Comparison of ENCODE assay signal across 15 cellular contexts in the genomic region with DNA sequence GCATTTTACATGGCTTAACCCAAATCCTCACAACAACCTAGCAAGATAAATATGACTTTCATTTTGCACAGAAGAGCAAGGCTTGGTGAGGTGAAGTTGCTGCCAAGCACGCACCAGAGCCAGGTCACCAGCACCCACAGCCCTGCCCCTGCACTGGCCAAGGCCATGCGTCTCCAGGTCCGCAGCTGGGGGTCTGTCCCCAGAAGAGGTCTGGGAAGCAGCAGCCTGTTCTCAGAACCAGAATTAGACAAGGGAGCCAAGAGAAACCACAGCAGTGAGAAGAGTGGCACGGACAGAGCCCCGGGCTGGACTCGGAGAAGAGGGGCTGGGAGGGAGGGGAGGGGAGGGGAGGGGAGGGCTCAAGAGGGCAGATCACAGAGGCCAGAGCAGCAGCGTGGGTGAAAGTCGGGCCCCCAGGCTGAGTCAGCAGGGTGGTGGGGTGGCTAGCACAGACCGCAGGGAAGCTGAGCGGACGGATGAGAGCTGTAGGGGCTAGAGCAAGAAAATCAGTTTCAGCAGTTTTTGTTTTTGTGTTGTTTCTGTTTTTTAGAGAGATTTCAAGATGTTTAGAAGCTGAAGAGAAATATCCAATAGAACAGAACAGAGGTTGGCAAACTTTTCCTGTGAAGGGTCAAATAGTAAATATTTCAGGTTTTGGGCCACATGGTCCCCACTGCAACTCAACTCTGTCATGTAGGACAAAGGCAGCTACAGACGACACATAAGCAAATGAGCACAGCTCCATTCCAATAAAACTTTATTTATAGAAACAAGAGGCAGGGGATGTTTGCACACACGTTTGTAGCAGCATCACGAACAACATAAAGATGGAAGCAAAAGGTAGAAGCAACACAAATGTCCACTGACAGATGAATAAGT. TPM values are rescaled to one million over a fixed set of nuclear protein-coding genes. Genes with fewer than 3 reads are reported as not detected.
DNase-seq lines count a peak whose midpoint lies in the region; ATAC-seq, FAIRE-seq and TF ChIP-seq lines count a peak whose summit lies in the region.
"Had no signal": no experiment of that assay in that cellular context is flagged by ENCODE, and none has a peak within 500 bp of the region (broad histone marks: within the 10 kb centered on the region; RNA-seq: fewer than 3 reads in every experiment).

No MANE protein-coding gene starts in this region.

- H3K4me1 Mint-ChIP-seq in activated CD4-positive, alpha-beta T cell treated with anti-CD3 and anti-CD28 coated beads, Interleukin-2, amount 10 ng/mL, durations not matched to agents 24 days and 14 days = peaks cover 34% of the 10 kb centered on the region
- peaks cover 47% of the 10 kb centered on the region for H3K4me1 Mint-ChIP-seq in activated CD4-positive, alpha-beta memory T cell treated with anti-CD3 and anti-CD28 coated beads, Interleukin-2, amount 10 ng/mL, durations not matched to agents 7 days and 5 days

- no peak for TF ChIP-seq EP300 in transverse colon (IDR thresholded peaks at IDR 0.05; ENCODE audit: low read depth)

- peak overlapping the region; percentile 73 for H3K4me3 Mint-ChIP-seq in activated CD4-positive, alpha-beta T cell treated with anti-CD3 and anti-CD28 coated beads, Interleukin-2, amount 10 ng/mL, durations not matched to agents 24 days and 14 days
- H3K4me3 Mint-ChIP-seq in activated CD4-positive, alpha-beta memory T cell treated with anti-CD3 and anti-CD28 coated beads, Interleukin-2, amount 10 ng/mL, durations not matched to agents 7 days and 5 days = peak overlapping the region; percentile 73

- no peak for ATAC-seq in HG02763 (IDR thresholded peaks at IDR 0.05; ENCODE audit: unreplicated experiment)

- CTCF ChIA-PET in activated CD4-positive, alpha-beta memory T cell treated with anti-CD3 and anti-CD28 coated beads, Interleukin-2, amount 10 ng/mL, durations not matched to agents 7 days and 5 days (lab: Charles Lee) = interaction anchor here (1.2 kb wide), 1 partner anchor 40 kb away, joined by 3 read pairs; a partner anchor contains a TSS

- in situ Hi-C loops in transverse colon (cut with MboI; ENCODE audit: low pct_ligation_motif_present in 1 of 4, low pct_unique_long_range_greater_than_20kb in 1 of 4, low sequenced_read_pairs in 3 of 4) = no loop called here

- peak overlapping the region; percentile 45 for H3K4me3 ChIP-seq in effector memory CD4-positive, alpha-beta T cell (ENCODE audit: insufficient read depth, low read depth, low read length, poor library complexity, severe bottlenecking)
- H3K4me3 ChIP-seq in small intestine (ENCODE audit: low read depth in 1 of 2, low read length in 2 of 2) (no peak overlapping the region), transverse colon (no peak overlapping the region)
- H3K4me3 ChIP-seq: colonic mucosa, thyroid gland had no signal

- DNase-seq in activated CD4-positive, alpha-beta T cell treated with anti-CD3 and anti-CD28 coated beads, Interleukin-2, amount 10 ng/mL, durations not matched to agents 24 days and 14 days = no peak
- DNase-seq in activated CD4-positive, alpha-beta T cell treated with anti-CD3 and anti-CD28 coated beads, Interleukin-2, amount 50 U/mL, for 1 hour = no peak
- DNase-seq in activated CD4-positive, alpha-beta memory T cell treated with anti-CD3 and anti-CD28 coated beads, Interleukin-2, amount 10 ng/mL, durations not matched to agents 7 days and 5 days = peak; percentile 37
- no peak for DNase-seq in effector memory CD4-positive, alpha-beta T cell
- DNase-seq in small intestine (no peak), transverse colon (no peak), HuH-7.5 (ENCODE audit: low spot score) (no peak)
- DNase-seq: activated CD4-positive, alpha-beta T cell treated with anti-CD3 and anti-CD28 coated beads for 1 hour; colonic mucosa; KBM-7; NCI-H1417; OCI-M1; thyroid gland had no signal

- peaks cover 40% of the 10 kb centered on the region for H3K36me3 Mint-ChIP-seq in activated CD4-positive, alpha-beta T cell treated with anti-CD3 and anti-CD28 coated beads, Interleukin-2, amount 10 ng/mL, durations not matched to agents 24 days and 14 days (ENCODE audit: low read depth)
- H3K36me3 Mint-ChIP-seq in activated CD4-positive, alpha-beta memory T cell treated with anti-CD3 and anti-CD28 coated beads, Interleukin-2, amount 10 ng/mL, durations not matched to agents 7 days and 5 days (ENCODE audit: low read depth) = peaks cover 42% of the 10 kb centered on the region

- peak overlapping the region; percentile 74 for H3K27ac ChIP-seq in effector memory CD4-positive, alpha-beta T cell (ENCODE audit: insufficient read depth, low read length, poor library complexity, severe bottlenecking)
- H3K27ac ChIP-seq in small intestine (ENCODE audit: low read depth in 1 of 2, low read length in 1 of 2) = peak overlapping the region; percentile 25 to 70
- H3K27ac ChIP-seq in transverse colon = peak overlapping the region in 2 of 4 donors; percentile 35 to 36
- H3K27ac ChIP-seq: colonic mucosa, thyroid gland had no signal

- 79 to 88% (median 85%) methylated on average over 14 of the region's 14 CpGs for WGBS in small intestine, 3 donors
- 67 to 88% methylated on average over 3 to 14 of the region's 14 CpGs for WGBS in transverse colon (ENCODE audit: low coverage in 1 of 2), 2 donors

- FAIRE-seq in small intestine (lab: Jason Lieb, UNC) = no peak
- FAIRE-seq: A204.1 had no signal

- intact Hi-C loops in activated CD4-positive, alpha-beta T cell treated with anti-CD3 and anti-CD28 coated beads, Interleukin-2, amount 10 ng/mL, durations not matched to agents 24 days and 14 days (cut with micrococcal nuclease) = no loop called here
- intact Hi-C loops in transverse colon (cut with DNase I; ENCODE audit: low total_unique reads) = no loop called here

- H3K27me3 ChIP-seq in effector memory CD4-positive, alpha-beta T cell (replicated peaks; ENCODE audit: control insufficient read depth, insufficient read depth, low read length, poor library complexity, severe bottlenecking) = no peaks in the 10 kb centered on the region
- H3K27me3 ChIP-seq in small intestine (ENCODE audit: control insufficient read depth in 2 of 2, insufficient read depth in 2 of 2, low read length in 2 of 2) = no peaks in the 10 kb centered on the region
- H3K27me3 ChIP-seq in transverse colon = no peaks in the 10 kb centered on the region
- H3K27me3 ChIP-seq: colonic mucosa, thyroid gland had no signal

- no peak for TF ChIP-seq POLR2A in transverse colon (IDR thresholded peaks at IDR 0.05)

- peaks cover 33% of the 10 kb centered on the region for H3K4me1 ChIP-seq in effector memory CD4-positive, alpha-beta T cell (ENCODE audit: control insufficient read depth, insufficient read depth, low read length, poor library complexity, severe bottlenecking)
- H3K4me1 ChIP-seq in small intestine (ENCODE audit: control insufficient read depth in 2 of 2, insufficient read depth in 1 of 2, low read depth in 1 of 2, low read length in 1 of 2) (no peaks in the 10 kb centered on the region), transverse colon (no peaks in the 10 kb centered on the region)
- H3K4me1 ChIP-seq: colonic mucosa, thyroid gland had no signal

- H3K9me3 ChIP-seq in effector memory CD4-positive, alpha-beta T cell (ENCODE audit: control insufficient read depth, low read length) = no peaks in the 10 kb centered on the region
- no peaks in the 10 kb centered on the region for H3K9me3 ChIP-seq in small intestine (ENCODE audit: control insufficient read depth, low read depth)
- no peaks in the 10 kb centered on the region for H3K9me3 ChIP-seq in transverse colon
- H3K9me3 ChIP-seq: colonic mucosa, thyroid gland had no signal

- peaks cover 8% of the 10 kb centered on the region for H3K9me3 Mint-ChIP-seq in activated CD4-positive, alpha-beta T cell treated with anti-CD3 and anti-CD28 coated beads, Interleukin-2, amount 10 ng/mL, durations not matched to agents 24 days and 14 days
- no peaks in the 10 kb centered on the region for H3K9me3 Mint-ChIP-seq in activated CD4-positive, alpha-beta memory T cell treated with anti-CD3 and anti-CD28 coated beads, Interleukin-2, amount 10 ng/mL, durations not matched to agents 7 days and 5 days

- no peak for TF ChIP-seq CTCF in transverse colon (IDR thresholded peaks at IDR 0.05)

- no peaks in the 10 kb centered on the region for H3K27me3 Mint-ChIP-seq in activated CD4-positive, alpha-beta T cell treated with anti-CD3 and anti-CD28 coated beads, Interleukin-2, amount 10 ng/mL, durations not matched to agents 24 days and 14 days
- no peaks in the 10 kb centered on the region for H3K27me3 Mint-ChIP-seq in activated CD4-positive, alpha-beta memory T cell treated with anti-CD3 and anti-CD28 coated beads, Interleukin-2, amount 10 ng/mL, durations not matched to agents 7 days and 5 days

- POLR2A ChIA-PET in activated CD4-positive, alpha-beta memory T cell treated with anti-CD3 and anti-CD28 coated beads, Interleukin-2, amount 10 ng/mL, durations not matched to agents 7 days and 5 days (lab: Charles Lee) = interaction anchor here (1.6 to 4.4 kb wide), 3 partner anchors 14 to 41 kb away, joined by 9 to 17 read pairs (median 10); a partner anchor contains a TSS

- H3K27ac Mint-ChIP-seq in activated CD4-positive, alpha-beta T cell treated with anti-CD3 and anti-CD28 coated beads, Interleukin-2, amount 10 ng/mL, durations not matched to agents 24 days and 14 days = peak overlapping the region; percentile 98
- H3K27ac Mint-ChIP-seq in activated CD4-positive, alpha-beta memory T cell treated with anti-CD3 and anti-CD28 coated beads, Interleukin-2, amount 10 ng/mL, durations not matched to agents 7 days and 5 days = peak overlapping the region; percentile 98

- H3K36me3 ChIP-seq in effector memory CD4-positive, alpha-beta T cell (ENCODE audit: control insufficient read depth, insufficient read depth, low read length) = peaks cover 9% of the 10 kb centered on the region
- H3K36me3 ChIP-seq in small intestine (ENCODE audit: control insufficient read depth in 2 of 2, insufficient read depth in 2 of 2, low read length in 2 of 2) = no peaks in the 10 kb centered on the region
- H3K36me3 ChIP-seq in transverse colon = no peaks in the 10 kb centered on the region
- H3K36me3 ChIP-seq: colonic mucosa, thyroid gland had no signal

RNA-seq across cellular contexts. Expression of a gene that starts 7.4 kb away (rescaled TPM):
- 39.3 and 43.9 TPM in 2 replicates for total RNA-seq in activated CD4-positive, alpha-beta T cell treated with anti-CD3 and anti-CD28 coated beads, Interleukin-2, amount 10 ng/mL, durations not matched to agents 24 days and 14 days
- total RNA-seq in activated CD4-positive, alpha-beta memory T cell treated with anti-CD3 and anti-CD28 coated beads, Interleukin-2, amount 10 ng/mL, durations not matched to agents 7 days and 5 days = 10 to 100 TPM; 41.5 to 45.4 TPM
- polyA plus RNA-seq in small intestine = 10 to 100 TPM; 25.3 to 31.6 (median 28.5) TPM
- total RNA-seq in transverse colon = 100 to 1,000 TPM in 1 of 4 donors, 10 to 100 TPM in 3; 25.4 to 161 (median 34.3) TPM

RNA-seq across cellular contexts. Expression of a gene that starts 39.8 kb away (rescaled TPM):
- 87.5 and 92.0 TPM in 2 replicates for total RNA-seq in activated CD4-positive, alpha-beta T cell treated with anti-CD3 and anti-CD28 coated beads, Interleukin-2, amount 10 ng/mL, durations not matched to agents 24 days and 14 days
- 10 to 100 TPM; 58.1 to 58.9 TPM for total RNA-seq in activated CD4-positive, alpha-beta memory T cell treated with anti-CD3 and anti-CD28 coated beads, Interleukin-2, amount 10 ng/mL, durations not matched to agents 7 days and 5 days
- polyA plus RNA-seq in small intestine = 1 to 10 TPM; 4.7 to 6.4 (median 5.9) TPM
- total RNA-seq in transverse colon = 10 to 100 TPM in 2 of 4 donors, 1 to 10 TPM in 2; 7.0 to 35.2 (median 19.1) TPM

RNA-seq across cellular contexts. Expression of a gene that starts 40.8 kb away (rescaled TPM):
- 111 and 113 TPM in 2 replicates for total RNA-seq in activated CD4-positive, alpha-beta T cell treated with anti-CD3 and anti-CD28 coated beads, Interleukin-2, amount 10 ng/mL, durations not matched to agents 24 days and 14 days
- total RNA-seq in activated CD4-positive, alpha-beta memory T cell treated with anti-CD3 and anti-CD28 coated beads, Interleukin-2, amount 10 ng/mL, durations not matched to agents 7 days and 5 days = 100 to 1,000 TPM; 103 to 106 TPM
- polyA plus RNA-seq in small intestine = 10 to 100 TPM; 57.3 to 74.7 (median 68.1) TPM
- 10 to 100 TPM; 10.8 to 84.2 (median 46.5) TPM for total RNA-seq in transverse colon
